ENCODE assay signal across 8 cellular contexts in genomic region chr17:82105882-82106696, GRCh38. TPM values are rescaled to one million over a fixed set of nuclear protein-coding genes. Genes with fewer than 3 reads are reported as not detected.
DNase-seq lines count a peak whose midpoint lies in the region; ATAC-seq and TF ChIP-seq lines count a peak whose summit lies in the region.

No MANE protein-coding gene starts in this region.

- H3K9me3 ChIP-seq in tibial artery = no peaks in the 10 kb centered on the region

- no peaks in the 10 kb centered on the region for H3K36me3 ChIP-seq in tibial artery

- peaks cover 4% of the 10 kb centered on the region for H3K36me3 Mint-ChIP-seq in endothelial cell (ENCODE audit: low read depth, unreplicated experiment)
- H3K36me3 Mint-ChIP-seq in natural killer cell treated with Interleukin-12 subunit alpha and Interleukin-12 subunit beta and Interleukin-15 and Interleukin-18, amount 100 ng/mL, for 72 hours = no peaks in the 10 kb centered on the region

- H3K27me3 ChIP-seq in tibial artery = no peaks in the 10 kb centered on the region

- no peaks in the 10 kb centered on the region for H3K9me3 Mint-ChIP-seq in endothelial cell (ENCODE audit: unreplicated experiment)
- H3K9me3 Mint-ChIP-seq in natural killer cell treated with Interleukin-12 subunit alpha and Interleukin-12 subunit beta and Interleukin-15 and Interleukin-18, amount 100 ng/mL, for 72 hours = no peaks in the 10 kb centered on the region

- ATAC-seq in GM18502 (IDR thresholded peaks at IDR 0.05; ENCODE audit: poor library complexity, unreplicated experiment) (peak; percentile 85), HG03039 (IDR thresholded peaks at IDR 0.05; ENCODE audit: unreplicated experiment) (peak; percentile 53)
- peak; percentile 92 to 94 for ATAC-seq in natural killer cell treated with Interleukin-12 subunit alpha and Interleukin-12 subunit beta and Interleukin-15 and Interleukin-18, amount 100 ng/mL, for 72 hours

- H3K4me1 ChIP-seq in tibial artery = peaks cover 0 to 51% (median 27%) of the 10 kb centered on the region in 4 donors

- no peak overlapping the region for H3K27ac Mint-ChIP-seq in endothelial cell (ENCODE audit: unreplicated experiment)
- H3K27ac Mint-ChIP-seq in natural killer cell treated with Interleukin-12 subunit alpha and Interleukin-12 subunit beta and Interleukin-15 and Interleukin-18, amount 100 ng/mL, for 72 hours = peak overlapping the region; percentile 95 to 96

- H3K27ac ChIP-seq in tibial artery = peak overlapping the region; percentile 69

- peak overlapping the region in 1 of 2 donors; percentile 24 for H3K4me3 ChIP-seq in tibial artery

- TF ChIP-seq CTCF in endothelial cell (IDR thresholded peaks at IDR 0.05; ENCODE audit: unreplicated experiment) (no peak), tibial artery (IDR thresholded peaks at IDR 0.05) (peak in 1 of 2 experiments; percentile 12)

- H3K4me3 Mint-ChIP-seq in endothelial cell (ENCODE audit: unreplicated experiment) = no peak overlapping the region
- H3K4me3 Mint-ChIP-seq in natural killer cell treated with Interleukin-12 subunit alpha and Interleukin-12 subunit beta and Interleukin-15 and Interleukin-18, amount 100 ng/mL, for 72 hours = peak overlapping the region; percentile 90

- peaks cover 13% of the 10 kb centered on the region for H3K4me1 Mint-ChIP-seq in endothelial cell (ENCODE audit: unreplicated experiment)
- peaks cover 8 to 10% of the 10 kb centered on the region in 2 donors for H3K4me1 Mint-ChIP-seq in natural killer cell treated with Interleukin-12 subunit alpha and Interleukin-12 subunit beta and Interleukin-15 and Interleukin-18, amount 100 ng/mL, for 72 hours (ENCODE audit: low read depth in 2 of 2)

- peaks cover 2% of the 10 kb centered on the region for H3K27me3 Mint-ChIP-seq in endothelial cell (ENCODE audit: unreplicated experiment)
- H3K27me3 Mint-ChIP-seq in natural killer cell treated with Interleukin-12 subunit alpha and Interleukin-12 subunit beta and Interleukin-15 and Interleukin-18, amount 100 ng/mL, for 72 hours = no peaks in the 10 kb centered on the region

- peak; percentile 82 for DNase-seq in 8988T
- peak; percentile 49 for DNase-seq in NCI-H524 treated with DMSO at 0.1 percent for 48 hours (lab: John Stamatoyannopoulos, UW)
- peak; percentile 79 to 82 for DNase-seq in activated CD4-positive, alpha-beta T cell treated with anti-CD3 and anti-CD28 coated beads, Interleukin-2, amount 50 U/mL, for 48 hours
- DNase-seq in endothelial cell (ENCODE audit: low spot score) = peak; percentile 62
- peak; percentile 80 for DNase-seq in natural killer cell treated with Interleukin-12 subunit alpha and Interleukin-12 subunit beta and Interleukin-15 and Interleukin-18, amount 100 ng/mL, for 72 hours (ENCODE audit: low spot score)
- no peak for DNase-seq in tibial artery

- intact Hi-C loops in tibial artery (cut with DNase I; ENCODE audit: low total_unique reads) = no loop called here

RNA-seq across cellular contexts. Expression of gene FASN, which starts 8.1 kb away (rescaled TPM):
- 400 TPM for total RNA-seq in endothelial cell (ENCODE audit: unreplicated experiment)
- total RNA-seq in natural killer cell treated with Interleukin-12 subunit alpha and Interleukin-12 subunit beta and Interleukin-15 and Interleukin-18, amount 100 ng/mL, for 72 hours = 100 to 1,000 TPM; 195 to 451 TPM

RNA-seq across cellular contexts. Expression of gene DUS1L, which starts 40.5 kb away (rescaled TPM):
- total RNA-seq in endothelial cell (ENCODE audit: unreplicated experiment) = 74.1 TPM
- total RNA-seq in natural killer cell treated with Interleukin-12 subunit alpha and Interleukin-12 subunit beta and Interleukin-15 and Interleukin-18, amount 100 ng/mL, for 72 hours = 100 to 1,000 TPM; 125 to 196 TPM

RNA-seq across cellular contexts. Expression of gene GPS1, which starts 54.4 kb away (rescaled TPM):
- total RNA-seq in endothelial cell (ENCODE audit: unreplicated experiment) = 80.0 TPM
- total RNA-seq in natural killer cell treated with Interleukin-12 subunit alpha and Interleukin-12 subunit beta and Interleukin-15 and Interleukin-18, amount 100 ng/mL, for 72 hours = 100 to 1,000 TPM; 112 to 114 TPM

RNA-seq across cellular contexts. Expression of gene RFNG, which starts 54.5 kb away (rescaled TPM):
- total RNA-seq in endothelial cell (ENCODE audit: unreplicated experiment) = 19.7 TPM
- 10 to 100 TPM; 18.2 to 23.1 TPM for total RNA-seq in natural killer cell treated with Interleukin-12 subunit alpha and Interleukin-12 subunit beta and Interleukin-15 and Interleukin-18, amount 100 ng/mL, for 72 hours

Comparison
In these comparisons a context has a peak if more than half of its experiments do, and no peak if none do; other contexts are left out.
1. DNase-seq: peak in 8988T (single experiment), NCI-H524 treated with DMSO at 0.1 percent for 48 hours (single experiment), activated CD4-positive, alpha-beta T cell treated with anti-CD3 and anti-CD28 coated beads, Interleukin-2, amount 50 U/mL, for 48 hours (2 of 2), endothelial cell (single experiment) and natural killer cell treated with Interleukin-12 subunit alpha and Interleukin-12 subunit beta and Interleukin-15 and Interleukin-18, amount 100 ng/mL, for 72 hours (single experiment); none in tibial artery (0 of 2).
2. Peak in every context shown above with its lines, with median percentiles within 50 percentile points of each other: ATAC-seq.